ENCODE assay signal across 8 cellular contexts in the genomic region with DNA sequence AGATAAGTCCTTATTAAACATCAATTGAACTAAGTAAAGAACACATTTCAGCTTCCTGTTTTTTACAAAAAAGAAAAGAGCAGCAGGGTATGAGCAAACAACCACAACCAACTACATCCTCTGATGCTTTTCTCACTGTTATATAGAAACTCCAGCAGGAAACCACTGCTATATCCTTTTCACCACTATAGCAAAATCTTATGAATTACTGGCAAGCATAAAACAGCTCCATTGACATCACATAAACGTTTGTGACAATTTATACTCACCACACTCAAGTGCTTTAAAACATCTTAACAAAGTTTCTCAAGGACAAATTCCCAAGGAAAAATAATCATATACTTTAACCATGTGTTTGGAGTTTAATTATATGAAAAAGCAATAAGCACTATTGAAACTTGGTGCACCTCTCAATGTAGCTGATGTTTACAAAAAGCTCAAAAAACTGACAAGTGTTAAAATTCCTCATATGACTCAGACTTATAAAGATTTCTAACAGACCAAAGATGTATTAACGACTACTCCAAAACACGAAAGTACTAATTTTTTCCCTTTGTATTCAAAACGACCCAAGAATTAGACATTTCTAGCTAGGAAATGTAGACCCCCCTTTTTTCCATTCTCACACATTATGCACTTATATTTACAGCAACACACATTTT. TPM values are rescaled to one million over a fixed set of nuclear protein-coding genes. Genes with fewer than 3 reads are reported as not detected.
DNase-seq lines count a peak whose midpoint lies in the region; ATAC-seq and TF ChIP-seq lines count a peak whose summit lies in the region.

No MANE protein-coding gene starts in this region.

- H4K91ac ChIP-seq in H9 (ENCODE audit: insufficient read length, low read depth, low read length) = no peak overlapping the region

- peaks cover 59% of the 10 kb centered on the region for H3K36me3 Mint-ChIP-seq in activated naive CD4-positive, alpha-beta T cell treated with anti-CD3 and anti-CD28 coated beads, Interleukin-2, amount 10 ng/mL, durations not matched to agents 7 days and 5 days
- peaks cover 5% of the 10 kb centered on the region for H3K36me3 Mint-ChIP-seq in stimulated activated naive CD8-positive, alpha-beta T cell treated with anti-CD3 and anti-CD28 coated beads, Interleukin-15, Interleukin-2, amounts not matched to agents 100 ng/mL and 50 ng/mL, for 24 hours (ENCODE audit: low read depth)
- peaks cover 0 to 9% (median 4%) of the 10 kb centered on the region in 3 experiments; a peak in 5 of 7 replicates for H3K36me3 Mint-ChIP-seq in H9 (ENCODE audit: insufficient read depth in 1 of 3, low read depth in 3 of 3)

- no peaks in the 10 kb centered on the region for H4K20me1 ChIP-seq in H9 (ENCODE audit: control insufficient read depth, insufficient read depth, insufficient read length)

- H2BK12ac ChIP-seq in H9 (ENCODE audit: insufficient read length, low read depth, low read length) = no peak overlapping the region

- no peak overlapping the region for H3K23ac ChIP-seq in H9 (ENCODE audit: insufficient read length, low read depth, low read length)

- no peak overlapping the region for H3K4ac ChIP-seq in H9 (ENCODE audit: low read depth, low read length)

- no peak overlapping the region for H3K4me3 ChIP-seq in SK-N-MC

- H3K27me3 ChIP-seq in H9 (ENCODE audit: insufficient read depth, low read length) = no peaks in the 10 kb centered on the region

- WGBS in H9 (ENCODE audit: extremely low coverage, insufficient read length, low lambda C conversion rate) = no CpG with 5 or more reads among the region's 4 CpGs

- no peak overlapping the region for H4K5ac ChIP-seq in H9 (ENCODE audit: insufficient read length, low read depth, low read length)

- peak overlapping the region; percentile 50 for H3K4me3 Mint-ChIP-seq in activated naive CD4-positive, alpha-beta T cell treated with anti-CD3 and anti-CD28 coated beads, Interleukin-2, amount 10 ng/mL, durations not matched to agents 7 days and 5 days
- H3K4me3 Mint-ChIP-seq in stimulated activated naive CD8-positive, alpha-beta T cell treated with anti-CD3 and anti-CD28 coated beads, Interleukin-15, Interleukin-2, amounts not matched to agents 100 ng/mL and 50 ng/mL, for 24 hours = peak overlapping the region; percentile 68
- no peak overlapping the region for H3K4me3 Mint-ChIP-seq in H9

- no peak overlapping the region for H2BK120ac ChIP-seq in H9 (ENCODE audit: low read depth, low read length, poor library complexity, severe bottlenecking)

- H3K27ac Mint-ChIP-seq in activated naive CD4-positive, alpha-beta T cell treated with anti-CD3 and anti-CD28 coated beads, Interleukin-2, amount 10 ng/mL, durations not matched to agents 7 days and 5 days = peak overlapping the region; percentile 99
- H3K27ac Mint-ChIP-seq in stimulated activated naive CD8-positive, alpha-beta T cell treated with anti-CD3 and anti-CD28 coated beads, Interleukin-15, Interleukin-2, amounts not matched to agents 100 ng/mL and 50 ng/mL, for 24 hours = peak overlapping the region; percentile 99
- no peak overlapping the region for H3K27ac Mint-ChIP-seq in H9

- H3K56ac ChIP-seq in H9 (ENCODE audit: insufficient read length, low read depth, low read length) = no peak overlapping the region

- H3K18ac ChIP-seq in H9 (ENCODE audit: insufficient read length, low read depth, low read length) = no peak overlapping the region

- H3K36me3 ChIP-seq in SK-N-MC (ENCODE audit: insufficient read depth, low read length) = no peaks in the 10 kb centered on the region

- H3K9me3 ChIP-seq in SK-N-MC (ENCODE audit: low read depth, low read length) (0 out of 2 replicates have a peak, but pooled peaks cover 4% of the 10 kb centered on the region), H9 (ENCODE audit: control insufficient read depth, low read depth, low read length) (no peaks in the 10 kb centered on the region)

- H3K4me1 Mint-ChIP-seq in activated naive CD4-positive, alpha-beta T cell treated with anti-CD3 and anti-CD28 coated beads, Interleukin-2, amount 10 ng/mL, durations not matched to agents 7 days and 5 days = peaks cover 90% of the 10 kb centered on the region
- peaks cover 97% of the 10 kb centered on the region for H3K4me1 Mint-ChIP-seq in stimulated activated naive CD8-positive, alpha-beta T cell treated with anti-CD3 and anti-CD28 coated beads, Interleukin-15, Interleukin-2, amounts not matched to agents 100 ng/mL and 50 ng/mL, for 24 hours (ENCODE audit: low read depth)
- peaks cover 3 to 5% of the 10 kb centered on the region in 2 experiments for H3K4me1 Mint-ChIP-seq in H9

- no peak overlapping the region for H3K4me2 ChIP-seq in H9 (ENCODE audit: insufficient read depth, insufficient read length, low read length)

- no peak overlapping the region for H2BK15ac ChIP-seq in H9 (ENCODE audit: low read depth, low read length)

- no peak for TF ChIP-seq CTCF in H9 (conservative IDR thresholded peaks at IDR 0.05)

- no peak overlapping the region for H4K8ac ChIP-seq in H9 (replicated peaks; ENCODE audit: insufficient read length, low read depth, low read length)

- peaks cover 4% of the 10 kb centered on the region for H3K9me3 Mint-ChIP-seq in activated naive CD4-positive, alpha-beta T cell treated with anti-CD3 and anti-CD28 coated beads, Interleukin-2, amount 10 ng/mL, durations not matched to agents 7 days and 5 days
- H3K9me3 Mint-ChIP-seq in stimulated activated naive CD8-positive, alpha-beta T cell treated with anti-CD3 and anti-CD28 coated beads, Interleukin-15, Interleukin-2, amounts not matched to agents 100 ng/mL and 50 ng/mL, for 24 hours = no peaks in the 10 kb centered on the region
- peaks cover 3 to 7% of the 10 kb centered on the region in 2 experiments; a peak in 2 of 5 replicates for H3K9me3 Mint-ChIP-seq in H9

- no peak overlapping the region for H3T11ph ChIP-seq in H9 (ENCODE audit: low read length)

- H3K79me1 ChIP-seq in H9 (ENCODE audit: insufficient read depth, low read depth, low read length, poor library complexity, severe bottlenecking) = no peaks in the 10 kb centered on the region

- ATAC-seq in HG02973 (IDR thresholded peaks at IDR 0.05; ENCODE audit: unreplicated experiment) = peak; percentile 88

- no peaks in the 10 kb centered on the region for H3K23me2 ChIP-seq in H9 (ENCODE audit: insufficient read length, low read depth, low read length, poor library complexity, severe bottlenecking)

- H3K27ac ChIP-seq in SK-N-MC = no peak overlapping the region
- no peak overlapping the region for H3K27ac ChIP-seq in H9 (ENCODE audit: insufficient read length, low read depth, low read length)

- H2BK20ac ChIP-seq in H9 (ENCODE audit: low read depth, low read length, poor library complexity, severe bottlenecking) = no peak overlapping the region

- DNase-seq in activated naive CD4-positive, alpha-beta T cell treated with anti-CD3 and anti-CD28 coated beads, Interleukin-2, amount 10 ng/mL, durations not matched to agents 7 days and 5 days = no peak
- DNase-seq in activated naive CD4-positive, alpha-beta T cell (lab: John Stamatoyannopoulos, UW) = no peak
- peak; percentile 39 for DNase-seq in SK-N-MC (ENCODE audit: low read depth, low spot score)
- DNase-seq in H9 = no peak
- DNase-seq in HEK293T (ENCODE audit: extremely low spot score) = no peak
- no peak for DNase-seq in NCI-H1105 treated with DMSO at 0.1 percent for 48 hours (lab: John Stamatoyannopoulos, UW)

- H2AK5ac ChIP-seq in H9 (ENCODE audit: insufficient read length, low read length) = no peak overlapping the region

- no peak overlapping the region for H3K9ac ChIP-seq in SK-N-MC (ENCODE audit: insufficient read length)
- no peak overlapping the region for H3K9ac ChIP-seq in H9 (ENCODE audit: extremely low read depth, insufficient read length, low read length)

- CTCF ChIA-PET in activated naive CD4-positive, alpha-beta T cell treated with anti-CD3 and anti-CD28 coated beads, Interleukin-2, amount 10 ng/mL, durations not matched to agents 7 days and 5 days (lab: Charles Lee) = interaction anchor here (0.7 to 2.7 kb wide), 7 partner anchors 9 to 141 kb away, joined by 3 to 9 read pairs (median 4); no protein-coding TSS in a partner anchor
- CTCF ChIA-PET in HEK293T (lab: Yijun Ruan, JAX) = interaction anchor here (0.7 kb wide), 1 partner anchor 83 kb away, joined by 3 read pairs; no protein-coding TSS in a partner anchor

- POLR2A ChIA-PET in HEK293T (lab: Yijun Ruan, JAX) = no interaction called here

- H2AFZ ChIP-seq in H9 (ENCODE audit: low read length) = no peak overlapping the region

- H3K14ac ChIP-seq in H9 (ENCODE audit: insufficient read depth, low read length) = no peak overlapping the region

- 0 out of 2 replicates have a peak, but pooled peaks cover 2% of the 10 kb centered on the region for H3K4me1 ChIP-seq in H9 (ENCODE audit: insufficient read depth, low read length)

- H3K27me3 Mint-ChIP-seq in activated naive CD4-positive, alpha-beta T cell treated with anti-CD3 and anti-CD28 coated beads, Interleukin-2, amount 10 ng/mL, durations not matched to agents 7 days and 5 days = no peaks in the 10 kb centered on the region
- H3K27me3 Mint-ChIP-seq in stimulated activated naive CD8-positive, alpha-beta T cell treated with anti-CD3 and anti-CD28 coated beads, Interleukin-15, Interleukin-2, amounts not matched to agents 100 ng/mL and 50 ng/mL, for 24 hours = no peaks in the 10 kb centered on the region
- no peaks in the 10 kb centered on the region for H3K27me3 Mint-ChIP-seq in H9 (ENCODE audit: low read depth)

- H2BK5ac ChIP-seq in H9 (ENCODE audit: insufficient read length, low read length) = no peak overlapping the region

- H3K79me2 ChIP-seq in H9 (ENCODE audit: insufficient read depth, low read length) = no peaks in the 10 kb centered on the region

TF ChIP-seq in HEK293T, 16 proteins besides CTCF, POLR2A, EP300 and RAD21 (continues in another document):
- TF ChIP-seq BHLHE40 (IDR thresholded peaks at IDR 0.05; ENCODE audit: borderline replicate concordance) = no peak
- no peak for TF ChIP-seq ZNF384 (IDR thresholded peaks at IDR 0.05)
- no peak for TF ChIP-seq ARNT (IDR thresholded peaks at IDR 0.05)
- TF ChIP-seq FOXK2 (IDR thresholded peaks at IDR 0.05) = no peak
- no peak for TF ChIP-seq CTBP1 (IDR thresholded peaks at IDR 0.05; ENCODE audit: borderline replicate concordance)
- TF ChIP-seq L3MBTL2 (conservative IDR thresholded peaks at IDR 0.05) = no peak
- TF ChIP-seq TARDBP (IDR thresholded peaks at IDR 0.05) = no peak
- no peak for TF ChIP-seq NFRKB (IDR thresholded peaks at IDR 0.05)
- no peak for TF ChIP-seq LEF1 (IDR thresholded peaks at IDR 0.05; ENCODE audit: borderline replicate concordance)
- TF ChIP-seq SUZ12 (IDR thresholded peaks at IDR 0.05) = no peak
- no peak for TF ChIP-seq PKNOX1 (IDR thresholded peaks at IDR 0.05)
- TF ChIP-seq FOXA1 (IDR thresholded peaks at IDR 0.05) = no peak

RNA-seq across cellular contexts. Expression of gene GPRIN3, which starts 12.9 kb away (rescaled TPM):
- 0.48 and 0.53 TPM in 2 replicates for total RNA-seq in H9 (2021)

Comparison
In these comparisons a context has a peak if more than half of its experiments do, and no peak if none do; other contexts are left out.
1. H3K27ac Mint-ChIP-seq: peak in activated naive CD4-positive, alpha-beta T cell treated with anti-CD3 and anti-CD28 coated beads, Interleukin-2, amount 10 ng/mL, durations not matched to agents 7 days and 5 days (single experiment) and stimulated activated naive CD8-positive, alpha-beta T cell treated with anti-CD3 and anti-CD28 coated beads, Interleukin-15, Interleukin-2, amounts not matched to agents 100 ng/mL and 50 ng/mL, for 24 hours (single experiment); none in H9 (0 of 3).
2. H3K4me3 Mint-ChIP-seq: peak in activated naive CD4-positive, alpha-beta T cell treated with anti-CD3 and anti-CD28 coated beads, Interleukin-2, amount 10 ng/mL, durations not matched to agents 7 days and 5 days (single experiment) and stimulated activated naive CD8-positive, alpha-beta T cell treated with anti-CD3 and anti-CD28 coated beads, Interleukin-15, Interleukin-2, amounts not matched to agents 100 ng/mL and 50 ng/mL, for 24 hours (single experiment); none in H9 (0 of 2).